In genomic region chr9:32899181-32899580, GRCh38 we compare ENCODE assay signal across 15 cellular contexts.
DNase-seq lines count a peak whose midpoint lies in the region; ATAC-seq and TF ChIP-seq lines count a peak whose summit lies in the region.
"Had no signal": no experiment of that assay in that cellular context is flagged by ENCODE, and none has a peak within 500 bp of the region (broad histone marks: within the 10 kb centered on the region; RNA-seq: fewer than 3 reads in every experiment).

No MANE protein-coding gene starts in this region.

- peak; percentile 75 for DNase-seq in Daoy (ENCODE audit: low read depth)
- peak; percentile 43 for DNase-seq in LHCN-M2 (ENCODE audit: low read depth)
- peak; percentile 66 for DNase-seq in SIG-M5 (lab: John Stamatoyannopoulos, UW)
- DNase-seq in foreskin keratinocyte = peak; percentile 23 to 30
- DNase-seq in NCI-H748 (lab: John Stamatoyannopoulos, UW; ENCODE audit: unreplicated experiment) = no peak
- no peak for DNase-seq in GDM1 (lab: John Stamatoyannopoulos, UW)
- DNase-seq: activated CD4-positive, alpha-beta T cell treated with anti-CD3 and anti-CD28 coated beads, Interleukin-2, amount 10 ng/mL, durations not matched to agents 24 days and 14 days; brain microvascular endothelial cell; heart right ventricle; kidney; NCI-H1048; NCI-H82; Right ventricle myocardium superior had no signal

- H3K27me3 ChIP-seq in foreskin keratinocyte = peaks cover 4% of the 10 kb centered on the region
- H3K27me3 ChIP-seq: brain microvascular endothelial cell had no signal

- ATAC-seq in foreskin keratinocyte (peak; percentile 73), GM21717 (IDR thresholded peaks at IDR 0.05; ENCODE audit: unreplicated experiment) (no peak), HG03097 (IDR thresholded peaks at IDR 0.05; ENCODE audit: low FRiP score, unreplicated experiment) (no peak)
- ATAC-seq: heart right ventricle had no signal

- H3K27ac ChIP-seq in foreskin keratinocyte = no peak overlapping the region
- H3K27ac ChIP-seq: brain microvascular endothelial cell, heart right ventricle had no signal

- no peak for TF ChIP-seq CTCF in foreskin keratinocyte (conservative IDR thresholded peaks at IDR 0.05)

- H3K4me1 ChIP-seq in foreskin keratinocyte = peaks cover 3% of the 10 kb centered on the region
- H3K4me1 ChIP-seq: heart right ventricle had no signal

Comparison
In these comparisons a context has a peak if more than half of its experiments do, and no peak if none do; other contexts are left out.
1. DNase-seq: peak in Daoy (single experiment), LHCN-M2 (single experiment), SIG-M5 (single experiment) and foreskin keratinocyte (2 of 2); none in NCI-H748 (single experiment) and GDM1 (single experiment).